ENCODE assay signal across 27 cellular contexts in genomic region chr3:172543419-172543818, GRCh38. TPM values are rescaled to one million over a fixed set of nuclear protein-coding genes. Genes with fewer than 3 reads are reported as not detected.
A peak's percentile ranks its signal among the peaks of the same experiment; 100 is the strongest.
DNase-seq lines count a peak whose midpoint lies in the region; ATAC-seq and TF ChIP-seq lines count a peak whose summit lies in the region.
"Had no signal": no experiment of that assay in that cellular context is flagged by ENCODE, and none has a peak within 500 bp of the region (broad histone marks: within the 10 kb centered on the region; RNA-seq: fewer than 3 reads in every experiment).

No MANE protein-coding gene starts in this region.

- peaks cover 44% of the 10 kb centered on the region for H3K4me1 Mint-ChIP-seq in activated CD4-positive, alpha-beta T cell treated with anti-CD3 and anti-CD28 coated beads, Interleukin-2, amount 10 ng/mL, durations not matched to agents 24 days and 14 days
- peaks cover 3% of the 10 kb centered on the region for H3K4me1 Mint-ChIP-seq in progenitor cell of endocrine pancreas (ENCODE audit: low read depth)

- H4K8ac ChIP-seq in trophoblast cell (ENCODE audit: low read depth, low read length): no peak overlapping the region

- H2BK5ac ChIP-seq in trophoblast cell (ENCODE audit: low read depth, low read length, poor library complexity): no peak overlapping the region

- H3K18ac ChIP-seq in trophoblast cell (ENCODE audit: low read length): no peak overlapping the region

- no peaks in the 10 kb centered on the region for H3K36me3 ChIP-seq in trophoblast cell (ENCODE audit: control insufficient read depth in 1 of 2, insufficient read depth in 2 of 2, low read length in 2 of 2)
- H3K36me3 ChIP-seq: SJSA1 had no signal

- H3K79me1 ChIP-seq in trophoblast cell (ENCODE audit: low read length): peaks cover 7% of the 10 kb centered on the region

- no peak for DNase-seq in activated CD4-positive, alpha-beta T cell treated with anti-CD3 and anti-CD28 coated beads, Interleukin-2, amount 10 ng/mL, durations not matched to agents 24 days and 14 days
- no peak for DNase-seq in activated CD4-positive, alpha-beta T cell treated with anti-CD3 and anti-CD28 coated beads for 1 hour
- DNase-seq in trophoblast cell (no peak), NCI-H146 (lab: John Stamatoyannopoulos, UW) (no peak), progenitor cell of endocrine pancreas (ENCODE audit: low spot score, unreplicated experiment) (no peak)
- DNase-seq: 8988T; ACHN; CD4-positive, CD25-positive, alpha-beta regulatory T cell; DMS153; H7; IMR-90; KG1; NCI-H1048; NCI-H1436; NCI-H1930; NCI-H2107; NCI-H446; NCI-H524 treated with DMSO at 0.1 percent for 48 hours; NCI-H82; NK-92 treated with Interleukin-12 subunit alpha and Interleukin-12 subunit beta, amount 100 ng/mL, for 24 hours; PC-9; Right ventricle myocardium superior had no signal

- no peak overlapping the region for H3K4me3 Mint-ChIP-seq in activated CD4-positive, alpha-beta T cell treated with anti-CD3 and anti-CD28 coated beads, Interleukin-2, amount 10 ng/mL, durations not matched to agents 24 days and 14 days
- H3K4me3 Mint-ChIP-seq in progenitor cell of endocrine pancreas (ENCODE audit: low read depth): no peak overlapping the region
- H3K4me3 Mint-ChIP-seq: CD4-positive, CD25-positive, alpha-beta regulatory T cell had no signal

- no peak overlapping the region for H4K91ac ChIP-seq in trophoblast cell (ENCODE audit: low read depth, low read length)

- TF ChIP-seq CTCF in VCaP (conservative IDR thresholded peaks at IDR 0.05) (no peak), progenitor cell of endocrine pancreas (IDR thresholded peaks at IDR 0.05; ENCODE audit: unreplicated experiment) (no peak)

- H3K27me3 ChIP-seq in trophoblast cell (ENCODE audit: insufficient read depth, low read length): no peaks in the 10 kb centered on the region
- H3K27me3 ChIP-seq: SJSA1 had no signal

- H3K4me3 ChIP-seq in trophoblast cell (ENCODE audit: low read depth, low read length): no peak overlapping the region
- H3K4me3 ChIP-seq: PC-9, SJSA1 had no signal

- no peaks in the 10 kb centered on the region for H3K79me2 ChIP-seq in trophoblast cell (ENCODE audit: control insufficient read depth, insufficient read depth, low read length, poor library complexity)

- H3K27ac ChIP-seq in VCaP: peak overlapping the region; percentile 97
- peak overlapping the region; percentile 44 for H3K27ac ChIP-seq in trophoblast cell (ENCODE audit: low read depth, low read length)
- H3K27ac ChIP-seq: PC-9, SJSA1 had no signal

- peaks cover 7 to 8% of the 10 kb centered on the region in 2 experiments for H3K4me1 ChIP-seq in trophoblast cell (ENCODE audit: control insufficient read depth in 1 of 2, insufficient read depth in 2 of 2, low read length in 2 of 2)

- no peak overlapping the region for H4K12ac ChIP-seq in trophoblast cell (ENCODE audit: low read depth, low read length)

- no peak for ATAC-seq in HG02852 (IDR thresholded peaks at IDR 0.05; ENCODE audit: unreplicated experiment)

- peaks cover 4% of the 10 kb centered on the region for H3K9me3 Mint-ChIP-seq in activated CD4-positive, alpha-beta T cell treated with anti-CD3 and anti-CD28 coated beads, Interleukin-2, amount 10 ng/mL, durations not matched to agents 24 days and 14 days
- H3K9me3 Mint-ChIP-seq in progenitor cell of endocrine pancreas (ENCODE audit: low read depth): peaks cover 6% of the 10 kb centered on the region
- H3K9me3 Mint-ChIP-seq: CD4-positive, CD25-positive, alpha-beta regulatory T cell had no signal

- H3K27ac Mint-ChIP-seq in activated CD4-positive, alpha-beta T cell treated with anti-CD3 and anti-CD28 coated beads, Interleukin-2, amount 10 ng/mL, durations not matched to agents 24 days and 14 days: peak overlapping the region; percentile 24
- H3K27ac Mint-ChIP-seq in progenitor cell of endocrine pancreas: no peak overlapping the region

- H3K14ac ChIP-seq in trophoblast cell (ENCODE audit: low read length): no peak overlapping the region

- H3K9me3 ChIP-seq in trophoblast cell (ENCODE audit: insufficient read depth, low read depth, low read length): no peaks in the 10 kb centered on the region
- H3K9me3 ChIP-seq: SJSA1 had no signal

- peaks cover 2% of the 10 kb centered on the region for H3K36me3 Mint-ChIP-seq in activated CD4-positive, alpha-beta T cell treated with anti-CD3 and anti-CD28 coated beads, Interleukin-2, amount 10 ng/mL, durations not matched to agents 24 days and 14 days (ENCODE audit: low read depth)
- no peaks in the 10 kb centered on the region for H3K36me3 Mint-ChIP-seq in progenitor cell of endocrine pancreas (ENCODE audit: insufficient read depth)
- H3K36me3 Mint-ChIP-seq: CD4-positive, CD25-positive, alpha-beta regulatory T cell had no signal

- H3K9ac ChIP-seq in trophoblast cell (ENCODE audit: low read length): no peak overlapping the region

- H2BK12ac ChIP-seq in trophoblast cell (ENCODE audit: low read length): no peak overlapping the region

- no peak overlapping the region for H3K4ac ChIP-seq in trophoblast cell (ENCODE audit: low read depth, low read length)

- intact Hi-C loops in activated CD4-positive, alpha-beta T cell treated with anti-CD3 and anti-CD28 coated beads, Interleukin-2, amount 10 ng/mL, durations not matched to agents 24 days and 14 days (cut with micrococcal nuclease): no loop called here

- H2AK5ac ChIP-seq in trophoblast cell (ENCODE audit: low read length): no peak overlapping the region

- WGBS in trophoblast cell (ENCODE audit: extremely low coverage, insufficient coverage, insufficient read length): no CpG with 5 or more reads among the region's 1 CpG

- no peak overlapping the region for H2AFZ ChIP-seq in trophoblast cell (ENCODE audit: insufficient read depth, low read length, poor library complexity)
- H2AFZ ChIP-seq: PC-9 had no signal

- H3K27me3 Mint-ChIP-seq in activated CD4-positive, alpha-beta T cell treated with anti-CD3 and anti-CD28 coated beads, Interleukin-2, amount 10 ng/mL, durations not matched to agents 24 days and 14 days: no peaks in the 10 kb centered on the region
- H3K27me3 Mint-ChIP-seq in progenitor cell of endocrine pancreas: no peaks in the 10 kb centered on the region
- H3K27me3 Mint-ChIP-seq: CD4-positive, CD25-positive, alpha-beta regulatory T cell had no signal

- no peak overlapping the region for H3K23ac ChIP-seq in trophoblast cell (ENCODE audit: low read length)

- no peak overlapping the region for H3K4me2 ChIP-seq in trophoblast cell (ENCODE audit: low read length)
- H3K4me2 ChIP-seq: PC-9 had no signal

- H2BK120ac ChIP-seq in trophoblast cell (ENCODE audit: insufficient read depth, low read length, poor library complexity): no peak overlapping the region

RNA-seq across cellular contexts. Expression of gene TNFSF10, which starts 20.2 kb away (rescaled TPM):
- 71.5 and 77.5 TPM in 2 replicates for total RNA-seq in activated CD4-positive, alpha-beta T cell treated with anti-CD3 and anti-CD28 coated beads, Interleukin-2, amount 10 ng/mL, durations not matched to agents 24 days and 14 days
- polyA plus RNA-seq in trophoblast cell (2013): 11.1 and 12.8 TPM in 2 replicates
- 0.36 and 0.72 TPM in 2 replicates for total RNA-seq in progenitor cell of endocrine pancreas
- total RNA-seq: G401, H7 had no signal
- polyA plus RNA-seq: BJ had no signal

Comparison
In these comparisons a context has a peak if more than half of its experiments do, and no peak if none do; other contexts are left out.
1. RNA of gene TNFSF10, which starts 20.2 kb away (total RNA-seq): 71.5 to 77.5 TPM in activated CD4-positive, alpha-beta T cell treated with anti-CD3 and anti-CD28 coated beads, Interleukin-2, amount 10 ng/mL, durations not matched to agents 24 days and 14 days; 0.36 to 0.72 TPM in progenitor cell of endocrine pancreas; every median in the first group is over 10 times any median in the second.